18 cellular contexts compared by ENCODE assay signal in genomic region chr7:25326466-25327156, GRCh38.
DNase-seq lines count a peak whose midpoint lies in the region; FAIRE-seq and TF ChIP-seq lines count a peak whose summit lies in the region.
"Had no signal": no experiment of that assay in that cellular context is flagged by ENCODE, and none has a peak within 500 bp of the region (broad histone marks: within the 10 kb centered on the region; RNA-seq: fewer than 3 reads in every experiment).

No MANE protein-coding gene starts in this region.

- H3K18ac ChIP-seq in H9 (ENCODE audit: insufficient read length, low read depth, low read length): no peak overlapping the region

- H3K4me3 ChIP-seq in neural cell (ENCODE audit: low read length) (no peak overlapping the region), MG63 (no peak overlapping the region)
- H3K4me3 ChIP-seq: GM12878, HAP-1 had no signal

- FAIRE-seq in urothelium cell line (lab: Jason Lieb, UNC): peak; percentile 52
- FAIRE-seq in GM12891 (lab: Jason Lieb, UNC): no peak
- FAIRE-seq: GM12878, GM18507 had no signal

- TF ChIP-seq POLR2A in GM12891 (IDR thresholded peaks at IDR 0.05; ENCODE audit: low read depth, low read length): no peak

- H4K91ac ChIP-seq in H9 (ENCODE audit: insufficient read length, low read depth, low read length): no peak overlapping the region

- H3K9ac ChIP-seq in H9 (ENCODE audit: extremely low read depth, insufficient read length, low read length): no peak overlapping the region
- H3K9ac ChIP-seq in neural cell (ENCODE audit: low read length): no peak overlapping the region

- H4K20me1 ChIP-seq in H9 (ENCODE audit: control insufficient read depth, insufficient read depth, insufficient read length) (no peaks in the 10 kb centered on the region), neural cell (ENCODE audit: insufficient read depth) (no peaks in the 10 kb centered on the region)

- TF ChIP-seq CTCF in H9 (conservative IDR thresholded peaks at IDR 0.05) (no peak), neural cell (IDR thresholded peaks at IDR 0.05; ENCODE audit: poor library complexity, severe bottlenecking) (no peak)

- H3K27me3 ChIP-seq in H9 (ENCODE audit: insufficient read depth, low read length) (no peaks in the 10 kb centered on the region), neural cell (ENCODE audit: insufficient read depth, low read depth, low read length) (no peaks in the 10 kb centered on the region), MG63 (no peaks in the 10 kb centered on the region)

- no peak overlapping the region for H3K14ac ChIP-seq in H9 (ENCODE audit: insufficient read depth, low read length)

- H2BK120ac ChIP-seq in H9 (ENCODE audit: low read depth, low read length, poor library complexity, severe bottlenecking): no peak overlapping the region

- no peaks in the 10 kb centered on the region; the same call in 1 of the 2 replicates for H3K27me3 Mint-ChIP-seq in H9 (ENCODE audit: low read depth)

- no peaks in the 10 kb centered on the region for H3K79me1 ChIP-seq in H9 (ENCODE audit: insufficient read depth, low read depth, low read length, poor library complexity, severe bottlenecking)

- TF ChIP-seq RAD21 in neural cell (conservative IDR thresholded peaks at IDR 0.05): no peak

- no peak overlapping the region for H2BK20ac ChIP-seq in H9 (ENCODE audit: low read depth, low read length, poor library complexity, severe bottlenecking)

- no peaks in the 10 kb centered on the region for H3K36me3 Mint-ChIP-seq in H9 (ENCODE audit: insufficient read depth in 1 of 3, low read depth in 3 of 3)
- H3K36me3 Mint-ChIP-seq: CD4-positive, alpha-beta memory T cell had no signal

- H3K4me1 ChIP-seq in H9 (ENCODE audit: insufficient read depth, low read length): no peaks in the 10 kb centered on the region
- H3K4me1 ChIP-seq: HAP-1 had no signal

- no peak overlapping the region for H2AK5ac ChIP-seq in H9 (ENCODE audit: insufficient read length, low read length)

- WGBS in H9 (ENCODE audit: extremely low coverage, insufficient read length, low lambda C conversion rate): no CpG with 5 or more reads among the region's 19 CpGs

- no peaks in the 10 kb centered on the region for H3K79me2 ChIP-seq in H9 (ENCODE audit: insufficient read depth, low read length)
- H3K79me2 ChIP-seq in neural cell (replicated peaks; ENCODE audit: insufficient read depth, low read length): no peaks in the 10 kb centered on the region

- no peak overlapping the region for H3K4me3 Mint-ChIP-seq in H9
- H3K4me3 Mint-ChIP-seq: CD4-positive, alpha-beta memory T cell; HFFc6 had no signal

- no peak overlapping the region for H4K5ac ChIP-seq in H9 (ENCODE audit: insufficient read length, low read depth, low read length)

- no peak overlapping the region for H2BK5ac ChIP-seq in H9 (ENCODE audit: insufficient read length, low read length)

- no peak overlapping the region for H3K4ac ChIP-seq in H9 (ENCODE audit: low read depth, low read length)

- peak; percentile 60 for TF ChIP-seq EP300 in neural cell (conservative IDR thresholded peaks at IDR 0.05; ENCODE audit: poor library complexity, severe bottlenecking)

- no peaks in the 10 kb centered on the region for H3K36me3 ChIP-seq in neural cell (ENCODE audit: insufficient read depth, low read length)
- no peaks in the 10 kb centered on the region for H3K36me3 ChIP-seq in MG63
- H3K36me3 ChIP-seq: HAP-1 had no signal

- H3K27ac ChIP-seq in H9 (ENCODE audit: insufficient read length, low read depth, low read length) (no peak overlapping the region), neural cell (ENCODE audit: low read length) (no peak overlapping the region)

- H3K23ac ChIP-seq in H9 (ENCODE audit: insufficient read length, low read depth, low read length): no peak overlapping the region

- DNase-seq in H9: no peak
- peak; percentile 73 for DNase-seq in cerebellar cortex (ENCODE audit: low spot score)
- DNase-seq in urothelium cell line (ENCODE audit: low spot score): no peak
- no peak for DNase-seq in GM12891 (ENCODE audit: insufficient read length, low spot score)
- DNase-seq in NCI-H510A (lab: John Stamatoyannopoulos, UW): no peak
- no peak for DNase-seq in DMS79 treated with DMSO at 0.1 percent for 48 hours (lab: John Stamatoyannopoulos, UW)
- DNase-seq in MG63: no peak
- DNase-seq: Calu3; CD4-positive, alpha-beta memory T cell; COR-L47; DMS53; DND-41; GDM1; HFFc6 had no signal

- H4K8ac ChIP-seq in H9 (replicated peaks; ENCODE audit: insufficient read length, low read depth, low read length): no peak overlapping the region

- no peaks in the 10 kb centered on the region for H3K9me3 ChIP-seq in H9 (ENCODE audit: control insufficient read depth, low read depth, low read length)
- H3K9me3 ChIP-seq in neural cell (ENCODE audit: low read length): no peaks in the 10 kb centered on the region
- no peaks in the 10 kb centered on the region for H3K9me3 ChIP-seq in MG63

- peak overlapping the region; percentile 95; the same call in 1 of the 2 replicates for H2BK15ac ChIP-seq in H9 (ENCODE audit: low read depth, low read length)

- peaks cover 3 to 10% of the 10 kb centered on the region in 2 experiments; a peak in 3 of 4 replicates for H3K4me1 Mint-ChIP-seq in H9
- H3K4me1 Mint-ChIP-seq: CD4-positive, alpha-beta memory T cell had no signal

- no peak overlapping the region for H3K27ac Mint-ChIP-seq in H9
- H3K27ac Mint-ChIP-seq: CD4-positive, alpha-beta memory T cell; HFFc6 had no signal

- H3K9me3 Mint-ChIP-seq in H9: no peaks in the 10 kb centered on the region

- H2BK12ac ChIP-seq in H9 (ENCODE audit: insufficient read length, low read depth, low read length): no peak overlapping the region

- no peaks in the 10 kb centered on the region for H3K9me2 ChIP-seq in neural cell (ENCODE audit: insufficient read depth, low read length)

- no peak overlapping the region for H3T11ph ChIP-seq in H9 (ENCODE audit: low read length)

- H3K56ac ChIP-seq in H9 (ENCODE audit: insufficient read length, low read depth, low read length): no peak overlapping the region

- no peaks in the 10 kb centered on the region for H3F3A ChIP-seq in neural cell (ENCODE audit: insufficient read depth, low read length, poor library complexity, severe bottlenecking)

- H3K4me2 ChIP-seq in H9 (ENCODE audit: insufficient read depth, insufficient read length, low read length) (no peak overlapping the region), neural cell (ENCODE audit: low read length) (no peak overlapping the region)

- H3K23me2 ChIP-seq in H9 (ENCODE audit: insufficient read length, low read depth, low read length, poor library complexity, severe bottlenecking): no peaks in the 10 kb centered on the region

- H2AFZ ChIP-seq in H9 (ENCODE audit: low read length) (no peak overlapping the region), neural cell (ENCODE audit: low read depth, low read length) (no peak overlapping the region)

TF ChIP-seq in neural cell, 6 proteins besides CTCF, POLR2A, EP300 and RAD21:
- TF ChIP-seq SMC3 (conservative IDR thresholded peaks at IDR 0.05; ENCODE audit: poor library complexity): no peak
- peak; percentile 35 for TF ChIP-seq POLR2AphosphoS5 (IDR thresholded peaks at IDR 0.05)

TF ChIP-seq in GM12891, 5 proteins besides CTCF, POLR2A, EP300 and RAD21:
- TF ChIP-seq POLR2AphosphoS5 (IDR thresholded peaks at IDR 0.05; ENCODE audit: low read depth, low read length) (no peak), POU2F2 (IDR thresholded peaks at IDR 0.05; ENCODE audit: low read depth, low read length) (no peak), SPI1 (IDR thresholded peaks at IDR 0.05; ENCODE audit: low read depth, low read length) (no peak), TAF1 (IDR thresholded peaks at IDR 0.05; ENCODE audit: low read depth, low read length) (no peak), PAX5 (IDR thresholded peaks at IDR 0.05; ENCODE audit: insufficient read depth, low read length, severe bottlenecking) (no peak)
